In genomic region chr19:49071860-49072547, GRCh38 we compare ENCODE assay signal across 1 cellular context.
TF ChIP-seq lines count a peak whose summit lies in the region.

No MANE protein-coding gene starts in this region.

TF ChIP-seq in GM23338, 12 proteins besides CTCF, POLR2A, EP300 and RAD21 (continued from another document):
- TF ChIP-seq ZNF331 (CRISPR knock-in tag; IDR thresholded peaks at IDR 0.05; ENCODE audit: low read depth) (no peak), ZNF462 (CRISPR knock-in tag; IDR thresholded peaks at IDR 0.05) (no peak)
